14 cellular contexts compared by ENCODE assay signal in genomic region chr4:13859423-13859822, GRCh38.
DNase-seq lines count a peak whose midpoint lies in the region; ATAC-seq and TF ChIP-seq lines count a peak whose summit lies in the region.
"Had no signal": no experiment of that assay in that cellular context is flagged by ENCODE, and none has a peak within 500 bp of the region (broad histone marks: within the 10 kb centered on the region; RNA-seq: fewer than 3 reads in every experiment).

No MANE protein-coding gene starts in this region.

- H3K36me3 Mint-ChIP-seq in GM23338 (ENCODE audit: low read depth): peaks cover 7% of the 10 kb centered on the region; the same call in 2 of the 3 replicates
- H3K36me3 Mint-ChIP-seq: CD4-positive, alpha-beta memory T cell had no signal

- DNase-seq in GM23338 (ENCODE audit: low spot score) (no peak), SK-N-MC (ENCODE audit: low read depth, low spot score) (no peak), cerebellar cortex (ENCODE audit: low spot score) (no peak), NCI-H146 (lab: John Stamatoyannopoulos, UW) (no peak)
- DNase-seq: C1 segment of cervical spinal cord; Calu3; CD4-positive, alpha-beta memory T cell; COR-L47; DMS53; DMS79 treated with DMSO at 0.1 percent for 48 hours; GDM1 had no signal

- H3K27ac ChIP-seq in GM23338 (ENCODE audit: low read depth) (no peak overlapping the region), SK-N-MC (peak overlapping the region; percentile 89), parathyroid adenoma (peak overlapping the region; percentile 12)

- no peaks in the 10 kb centered on the region for H3K27me3 Mint-ChIP-seq in GM23338 (ENCODE audit: insufficient read depth, low read depth, poor library complexity)
- H3K27me3 Mint-ChIP-seq: CD4-positive, alpha-beta memory T cell had no signal

- H3K27ac Mint-ChIP-seq in GM23338: peak overlapping the region; percentile 35
- H3K27ac Mint-ChIP-seq: CD4-positive, alpha-beta memory T cell had no signal

- no peaks in the 10 kb centered on the region for H3K27me3 ChIP-seq in GM23338 (ENCODE audit: insufficient read depth)
- no peaks in the 10 kb centered on the region for H3K27me3 ChIP-seq in parathyroid adenoma (ENCODE audit: control insufficient read depth, insufficient read depth, low read length)

- peak overlapping the region; percentile 45; the same call in 1 of the 2 replicates for H2AFZ ChIP-seq in GM23338
- no peak overlapping the region for H2AFZ ChIP-seq in parathyroid adenoma

- H3K36me3 ChIP-seq in GM23338 (ENCODE audit: insufficient read depth) (peaks cover 4% of the 10 kb centered on the region; the same call in 1 of the 2 replicates), SK-N-MC (ENCODE audit: insufficient read depth, low read length) (no peaks in the 10 kb centered on the region), parathyroid adenoma (ENCODE audit: control insufficient read depth, insufficient read depth, low read length) (no peaks in the 10 kb centered on the region)

- H3K9me3 ChIP-seq in SK-N-MC (ENCODE audit: low read depth, low read length): no peaks in the 10 kb centered on the region
- no peaks in the 10 kb centered on the region for H3K9me3 ChIP-seq in parathyroid adenoma (ENCODE audit: control insufficient read depth, low read length)

- no peaks in the 10 kb centered on the region for H3F3A ChIP-seq in GM23338 (replicated peaks; ENCODE audit: low read depth)

- H3K4me1 ChIP-seq in GM23338 (ENCODE audit: insufficient read depth) (no peaks in the 10 kb centered on the region), parathyroid adenoma (peaks cover 13% of the 10 kb centered on the region)

- no peaks in the 10 kb centered on the region; the same call in none of the 2 replicates for H3K9me2 ChIP-seq in GM23338 (ENCODE audit: insufficient read depth)

- H3K4me1 Mint-ChIP-seq in GM23338: peaks cover 8% of the 10 kb centered on the region
- H3K4me1 Mint-ChIP-seq: CD4-positive, alpha-beta memory T cell had no signal

- H3K4me2 ChIP-seq in GM23338 (no peak overlapping the region), parathyroid adenoma (ENCODE audit: low read length) (no peak overlapping the region)

- H3K4me3 Mint-ChIP-seq in GM23338: no peak overlapping the region
- H3K4me3 Mint-ChIP-seq: CD4-positive, alpha-beta memory T cell had no signal

- H3K9ac ChIP-seq in SK-N-MC (ENCODE audit: insufficient read length) (no peak overlapping the region), parathyroid adenoma (no peak overlapping the region)

- ATAC-seq in GM23338: no peak
- no peak for ATAC-seq in GM21529 (IDR thresholded peaks at IDR 0.05; ENCODE audit: unreplicated experiment)
- ATAC-seq: GM12878 had no signal

- H3K79me2 ChIP-seq in GM23338 (replicated peaks; ENCODE audit: insufficient read depth) (no peaks in the 10 kb centered on the region), parathyroid adenoma (peaks cover 16% of the 10 kb centered on the region)

- H3K4me3 ChIP-seq in GM23338 (no peak overlapping the region), SK-N-MC (peak overlapping the region; percentile 19), parathyroid adenoma (ENCODE audit: low read depth, low read length) (no peak overlapping the region)
- H3K4me3 ChIP-seq: GM12878 had no signal

- no peaks in the 10 kb centered on the region for H4K20me1 ChIP-seq in GM23338 (replicated peaks; ENCODE audit: insufficient read depth)

- TF ChIP-seq CTCF in GM23338 (conservative IDR thresholded peaks at IDR 0.05; ENCODE audit: low read depth in 2 of 2) (no peak), parathyroid adenoma (IDR thresholded peaks at IDR 0.05) (no peak)

- H3K9me3 Mint-ChIP-seq in GM23338: peaks cover 15% of the 10 kb centered on the region

TF ChIP-seq in GM23338, 12 proteins besides CTCF, POLR2A, EP300 and RAD21 (continues in another document):
- TF ChIP-seq ZNF462 (CRISPR knock-in tag; IDR thresholded peaks at IDR 0.05): no peak
- TF ChIP-seq REST (IDR thresholded peaks at IDR 0.05; ENCODE audit: unreplicated experiment): no peak
- TF ChIP-seq POLR2AphosphoS5 (IDR thresholded peaks at IDR 0.05; ENCODE audit: low read depth): no peak
- TF ChIP-seq EZH2 (IDR thresholded peaks at IDR 0.05; ENCODE audit: low read depth, unreplicated experiment): no peak
- no peak for TF ChIP-seq ZNF331 (CRISPR knock-in tag; IDR thresholded peaks at IDR 0.05; ENCODE audit: low read depth)
